ENCODE assay signal across 8 cellular contexts in the genomic region with DNA sequence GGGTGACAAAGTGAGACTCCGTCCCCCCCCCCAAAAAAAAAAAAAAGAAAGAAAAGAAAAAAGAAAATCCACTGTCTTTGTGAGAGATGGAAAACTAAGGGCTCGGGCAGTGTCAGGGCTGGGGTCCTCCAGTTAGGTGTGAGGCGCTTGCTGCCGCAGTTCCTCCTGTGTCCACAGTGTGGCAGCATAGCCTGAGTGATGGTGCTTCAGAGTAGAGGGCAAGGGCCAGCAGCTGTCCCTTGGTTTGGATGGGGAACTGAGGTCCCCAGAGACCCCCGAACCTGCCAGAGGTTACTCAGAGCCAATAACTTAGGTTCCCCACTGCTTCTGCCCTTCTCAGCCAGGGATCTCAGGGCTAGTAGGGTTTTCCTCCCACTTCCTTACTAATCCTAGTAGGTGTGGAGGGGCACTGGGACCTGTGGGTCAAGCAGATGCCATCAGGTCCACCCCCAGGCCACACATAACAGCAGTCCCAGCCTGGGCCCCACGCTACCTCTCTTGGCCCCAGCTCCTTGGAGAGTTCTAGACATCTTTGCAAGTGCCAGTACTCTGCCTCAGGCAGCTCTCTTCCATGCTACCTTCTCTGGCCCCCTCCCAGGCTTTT. TPM values are rescaled to one million over a fixed set of nuclear protein-coding genes. Genes with fewer than 3 reads are reported as not detected.
DNase-seq lines count a peak whose midpoint lies in the region; ATAC-seq and TF ChIP-seq lines count a peak whose summit lies in the region.

No MANE protein-coding gene starts in this region.

- H3K4me3 ChIP-seq in mucosa of descending colon = no peak overlapping the region

- no peaks in the 10 kb centered on the region for H3K9me3 ChIP-seq in mucosa of descending colon

- H3K27ac Mint-ChIP-seq in endothelial cell (ENCODE audit: unreplicated experiment) = no peak overlapping the region

- no peaks in the 10 kb centered on the region for H3K36me3 ChIP-seq in mucosa of descending colon (ENCODE audit: low read depth)

- no peaks in the 10 kb centered on the region for H3K4me1 ChIP-seq in mucosa of descending colon (ENCODE audit: low read depth)

- no peaks in the 10 kb centered on the region for H3K4me1 Mint-ChIP-seq in endothelial cell (ENCODE audit: unreplicated experiment)

- intact Hi-C loops in mucosa of descending colon (cut with DNase I, micrococcal nuclease) = no loop called here

- peak; percentile 95 for ATAC-seq in mucosa of descending colon
- no peak for ATAC-seq in HG03571 (IDR thresholded peaks at IDR 0.05; ENCODE audit: unreplicated experiment)

- DNase-seq in AG08396 (ENCODE audit: low spot score) = peak; percentile 83
- DNase-seq in GM20000 (ENCODE audit: low spot score) = peak; percentile 85
- DNase-seq in NCI-H748 treated with DMSO at 0.1 percent for 48 hours (lab: John Stamatoyannopoulos, UW) = peak; percentile 56
- DNase-seq in activated CD8-positive, alpha-beta memory T cell treated with anti-CD3 and anti-CD28 coated beads for 48 hours (ENCODE audit: low read depth in 2 of 3, low spot score in 2 of 3) = peak; percentile 33 to 51 (median 47)
- peak; percentile 88 for DNase-seq in endothelial cell (ENCODE audit: low spot score)
- DNase-seq in mucosa of descending colon = peak in 2 of 3 donors; percentile 86 to 87
- DNase-seq in stimulated activated CD8-positive, alpha-beta memory T cell treated with anti-CD3 and anti-CD28 coated beads, Interleukin-4, amount 100 ng/mL, for 48 hours = peak; percentile 89

- no peak overlapping the region for H3K4me3 Mint-ChIP-seq in endothelial cell (ENCODE audit: unreplicated experiment)

- H3K27me3 Mint-ChIP-seq in endothelial cell (ENCODE audit: unreplicated experiment) = no peaks in the 10 kb centered on the region

- peak; percentile 98 for TF ChIP-seq CTCF in GM20000 (IDR thresholded peaks at IDR 0.05; ENCODE audit: extremely low read depth, missing control alignments)
- TF ChIP-seq CTCF in endothelial cell (IDR thresholded peaks at IDR 0.05; ENCODE audit: unreplicated experiment) = peak; percentile 74
- TF ChIP-seq CTCF in mucosa of descending colon (IDR thresholded peaks at IDR 0.05) = peak; percentile 95

- no peaks in the 10 kb centered on the region for H3K36me3 Mint-ChIP-seq in endothelial cell (ENCODE audit: low read depth, unreplicated experiment)

- no peaks in the 10 kb centered on the region for H3K9me3 Mint-ChIP-seq in endothelial cell (ENCODE audit: unreplicated experiment)

RNA-seq across cellular contexts. Expression of a gene that starts 7.9 kb away (rescaled TPM):
- total RNA-seq in endothelial cell (ENCODE audit: unreplicated experiment) (57.2 TPM), mucosa of descending colon (10 to 100 TPM in 2 of 3 donors, 1 to 10 TPM in 1; 6.7 to 15.1 (median 10.3) TPM)

RNA-seq across cellular contexts. Expression of a gene that starts 33.9 kb away (rescaled TPM):
- 55.3 TPM for total RNA-seq in endothelial cell (ENCODE audit: unreplicated experiment)
- 100 to 1,000 TPM in 1 of 3 donors, 10 to 100 TPM in 2; 70.7 to 151 (median 75.6) TPM for total RNA-seq in mucosa of descending colon

RNA-seq across cellular contexts. Expression of a gene that starts 41.0 kb away (rescaled TPM):
- 355 TPM for total RNA-seq in endothelial cell (ENCODE audit: unreplicated experiment)
- 100 to 1,000 TPM; 278 to 319 (median 316) TPM for total RNA-seq in mucosa of descending colon

RNA-seq across cellular contexts. Expression of a gene that starts 42.9 kb away (rescaled TPM):
- 11.6 TPM for total RNA-seq in endothelial cell (ENCODE audit: unreplicated experiment)
- total RNA-seq in mucosa of descending colon = 10 to 100 TPM; 13.4 to 20.7 (median 16.4) TPM
